Comparison of ENCODE assay signal across 8 cellular contexts in the genomic region with DNA sequence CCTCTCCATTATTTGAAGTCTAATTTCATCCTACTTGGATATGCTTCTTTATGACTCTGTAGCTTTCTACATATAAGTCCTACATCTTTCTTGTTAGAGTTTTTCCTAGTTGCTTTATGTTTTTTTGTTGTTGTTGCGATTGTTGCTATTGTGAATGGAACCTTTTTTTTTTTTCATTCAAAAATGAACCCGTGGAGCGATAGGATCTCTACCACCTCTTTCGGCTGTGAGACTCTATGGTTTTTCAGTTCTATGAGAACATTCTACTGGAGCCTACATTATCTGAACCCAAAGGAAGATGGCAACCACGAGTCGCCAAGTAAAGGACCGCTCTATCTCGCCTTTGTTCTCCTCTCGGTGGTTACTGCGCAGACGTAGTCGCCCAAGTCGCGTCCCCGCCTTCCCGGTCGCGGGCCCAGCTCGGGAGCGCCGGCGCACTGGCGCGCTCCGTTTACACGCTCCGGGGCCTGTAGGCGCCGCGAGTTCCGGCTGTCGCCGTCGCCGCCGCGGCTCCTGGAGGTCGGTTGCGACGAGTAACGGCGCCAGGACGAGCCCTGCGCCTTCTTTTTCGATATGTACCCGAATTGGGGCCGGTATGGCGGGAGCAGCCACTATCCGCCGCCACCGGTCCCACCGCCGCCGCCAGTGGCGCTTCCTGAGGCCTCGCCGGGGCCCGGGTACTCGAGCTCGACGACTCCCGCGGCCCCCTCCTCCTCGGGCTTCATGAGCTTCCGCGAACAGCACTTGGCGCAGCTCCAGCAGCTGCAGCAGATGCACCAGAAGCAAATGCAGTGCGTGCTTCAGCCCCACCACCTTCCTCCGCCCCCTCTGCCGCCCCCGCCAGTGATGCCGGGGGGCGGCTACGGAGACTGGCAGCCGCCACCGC. TPM values are rescaled to one million over a fixed set of nuclear protein-coding genes. Genes with fewer than 3 reads are reported as not detected.
DNase-seq lines count a peak whose midpoint lies in the region; ATAC-seq and TF ChIP-seq lines count a peak whose summit lies in the region.

A gene with protein sequence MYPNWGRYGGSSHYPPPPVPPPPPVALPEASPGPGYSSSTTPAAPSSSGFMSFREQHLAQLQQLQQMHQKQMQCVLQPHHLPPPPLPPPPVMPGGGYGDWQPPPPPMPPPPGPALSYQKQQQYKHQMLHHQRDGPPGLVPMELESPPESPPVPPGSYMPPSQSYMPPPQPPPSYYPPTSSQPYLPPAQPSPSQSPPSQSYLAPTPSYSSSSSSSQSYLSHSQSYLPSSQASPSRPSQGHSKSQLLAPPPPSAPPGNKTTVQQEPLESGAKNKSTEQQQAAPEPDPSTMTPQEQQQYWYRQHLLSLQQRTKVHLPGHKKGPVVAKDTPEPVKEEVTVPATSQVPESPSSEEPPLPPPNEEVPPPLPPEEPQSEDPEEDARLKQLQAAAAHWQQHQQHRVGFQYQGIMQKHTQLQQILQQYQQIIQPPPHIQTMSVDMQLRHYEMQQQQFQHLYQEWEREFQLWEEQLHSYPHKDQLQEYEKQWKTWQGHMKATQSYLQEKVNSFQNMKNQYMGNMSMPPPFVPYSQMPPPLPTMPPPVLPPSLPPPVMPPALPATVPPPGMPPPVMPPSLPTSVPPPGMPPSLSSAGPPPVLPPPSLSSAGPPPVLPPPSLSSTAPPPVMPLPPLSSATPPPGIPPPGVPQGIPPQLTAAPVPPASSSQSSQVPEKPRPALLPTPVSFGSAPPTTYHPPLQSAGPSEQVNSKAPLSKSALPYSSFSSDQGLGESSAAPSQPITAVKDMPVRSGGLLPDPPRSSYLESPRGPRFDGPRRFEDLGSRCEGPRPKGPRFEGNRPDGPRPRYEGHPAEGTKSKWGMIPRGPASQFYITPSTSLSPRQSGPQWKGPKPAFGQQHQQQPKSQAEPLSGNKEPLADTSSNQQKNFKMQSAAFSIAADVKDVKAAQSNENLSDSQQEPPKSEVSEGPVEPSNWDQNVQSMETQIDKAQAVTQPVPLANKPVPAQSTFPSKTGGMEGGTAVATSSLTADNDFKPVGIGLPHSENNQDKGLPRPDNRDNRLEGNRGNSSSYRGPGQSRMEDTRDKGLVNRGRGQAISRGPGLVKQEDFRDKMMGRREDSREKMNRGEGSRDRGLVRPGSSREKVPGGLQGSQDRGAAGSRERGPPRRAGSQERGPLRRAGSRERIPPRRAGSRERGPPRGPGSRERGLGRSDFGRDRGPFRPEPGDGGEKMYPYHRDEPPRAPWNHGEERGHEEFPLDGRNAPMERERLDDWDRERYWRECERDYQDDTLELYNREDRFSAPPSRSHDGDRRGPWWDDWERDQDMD (N-terminal part only) (plus strand): TSS at position 400 of the 886 bp plus-strand sequence. CDS start 174 bp downstream, at position 574.

- ATAC-seq in HG02571 (IDR thresholded peaks at IDR 0.05; ENCODE audit: unreplicated experiment) (peak; percentile 88), SK-N-SH treated with all-trans-retinoic acid at 6 μM for 48 hours (peak; percentile 97), omental fat pad (ENCODE audit: low FRiP score) (peak; percentile 98), thoracic aorta (ENCODE audit: insufficient number of reproducible peaks, low FRiP score, low read depth) (peak; percentile 99)
- peak; percentile 93 to 94 for ATAC-seq in activated naive CD4-positive, alpha-beta T cell treated with anti-CD3 and anti-CD28 coated beads, Interleukin-2, amount 50 U/mL, for 72 hours

- H3K27ac Mint-ChIP-seq in activated naive CD4-positive, alpha-beta T cell treated with anti-CD3 and anti-CD28 coated beads, Interleukin-2, amount 50 U/mL, for 72 hours, result peak within 1 kb of the TSS; percentile 94 to 98

- H3K9me3 Mint-ChIP-seq in activated naive CD4-positive, alpha-beta T cell treated with anti-CD3 and anti-CD28 coated beads, Interleukin-2, amount 50 U/mL, for 72 hours, result no peaks in the 10 kb centered on the region

- H3K27me3 ChIP-seq in thoracic aorta (replicated peaks; ENCODE audit: insufficient read depth), result no peaks in the 10 kb centered on the region

- no peaks in the 10 kb centered on the region for H3K9me3 ChIP-seq in thoracic aorta

- no peaks in the 10 kb centered on the region for H3K36me3 ChIP-seq in thoracic aorta

- TF ChIP-seq CTCF in omental fat pad (IDR thresholded peaks at IDR 0.05) (no peak), thoracic aorta (IDR thresholded peaks at IDR 0.05) (peak; percentile 35)

- peak within 1 kb of the TSS; percentile 70 for H3K4me3 ChIP-seq in GM08714 (ENCODE audit: low read length)
- peak within 1 kb of the TSS; percentile 93 for H3K4me3 ChIP-seq in thoracic aorta

- DNase-seq in NCI-H1048 (lab: John Stamatoyannopoulos, UW) (peak; percentile 76), glomerular endothelial cell (ENCODE audit: extremely low read depth, low read depth, low spot score) (peak; percentile 94), omental fat pad (ENCODE audit: low spot score) (peak; percentile 50), thoracic aorta (ENCODE audit: low spot score) (peak; percentile 74)
- peak; percentile 90 to 92 for DNase-seq in activated naive CD4-positive, alpha-beta T cell treated with anti-CD3 and anti-CD28 coated beads, Interleukin-2, amount 50 U/mL, for 72 hours (ENCODE audit: low spot score in 2 of 2)

- H3K27ac ChIP-seq in thoracic aorta, result peak within 1 kb of the TSS; percentile 83 to 84

- peaks cover 13 to 32% of the 10 kb centered on the region in 2 donors for H3K36me3 Mint-ChIP-seq in activated naive CD4-positive, alpha-beta T cell treated with anti-CD3 and anti-CD28 coated beads, Interleukin-2, amount 50 U/mL, for 72 hours

- peaks cover 25 to 43% of the 10 kb centered on the region in 2 donors for H3K4me1 ChIP-seq in thoracic aorta (ENCODE audit: control insufficient read depth in 1 of 2, low read depth in 2 of 2)

TF ChIP-seq in SK-N-SH treated with all-trans-retinoic acid at 6 μM for 48 hours, 23 proteins besides CTCF, POLR2A, EP300 and RAD21:
- TF ChIP-seq TOX (CRISPR knock-in tag; IDR thresholded peaks at IDR 0.05; ENCODE audit: borderline replicate concordance), result no peak
- TF ChIP-seq, protein P1, sequence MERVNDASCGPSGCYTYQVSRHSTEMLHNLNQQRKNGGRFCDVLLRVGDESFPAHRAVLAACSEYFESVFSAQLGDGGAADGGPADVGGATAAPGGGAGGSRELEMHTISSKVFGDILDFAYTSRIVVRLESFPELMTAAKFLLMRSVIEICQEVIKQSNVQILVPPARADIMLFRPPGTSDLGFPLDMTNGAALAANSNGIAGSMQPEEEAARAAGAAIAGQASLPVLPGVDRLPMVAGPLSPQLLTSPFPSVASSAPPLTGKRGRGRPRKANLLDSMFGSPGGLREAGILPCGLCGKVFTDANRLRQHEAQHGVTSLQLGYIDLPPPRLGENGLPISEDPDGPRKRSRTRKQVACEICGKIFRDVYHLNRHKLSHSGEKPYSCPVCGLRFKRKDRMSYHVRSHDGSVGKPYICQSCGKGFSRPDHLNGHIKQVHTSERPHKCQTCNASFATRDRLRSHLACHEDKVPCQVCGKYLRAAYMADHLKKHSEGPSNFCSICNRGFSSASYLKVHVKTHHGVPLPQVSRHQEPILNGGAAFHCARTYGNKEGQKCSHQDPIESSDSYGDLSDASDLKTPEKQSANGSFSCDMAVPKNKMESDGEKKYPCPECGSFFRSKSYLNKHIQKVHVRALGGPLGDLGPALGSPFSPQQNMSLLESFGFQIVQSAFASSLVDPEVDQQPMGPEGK (CRISPR knock-in tag; IDR thresholded peaks at IDR 0.05; ENCODE audit: borderline replicate concordance), result peak; percentile 50; the same call in 1 of the 2 replicates

RNA-seq across cellular contexts. Expression of the gene that starts here (rescaled TPM):
- total RNA-seq in activated naive CD4-positive, alpha-beta T cell treated with anti-CD3 and anti-CD28 coated beads, Interleukin-2, amount 50 U/mL, for 72 hours, result 10 to 100 TPM; 53.0 to 73.9 TPM
- 30.1 and 62.5 TPM in 2 replicates for total RNA-seq in glomerular endothelial cell
- total RNA-seq in omental fat pad, result 10 to 100 TPM; 28.9 to 73.1 (median 47.3) TPM
- 10 to 100 TPM; 48.2 to 61.6 TPM for total RNA-seq in thoracic aorta

Comparison
In these comparisons a context has a peak if more than half of its experiments do, and no peak if none do; other contexts are left out.
1. Peak in every context shown above with its lines: DNase-seq, ATAC-seq, H3K4me3 ChIP-seq and H3K27ac ChIP-seq.